In genomic region chr2:78290581-78291214, GRCh38 we compare ENCODE assay signal across 24 cellular contexts.
"Had no signal": no experiment of that assay in that cellular context is flagged by ENCODE, and none has a peak within 500 bp of the region (broad histone marks: within the 10 kb centered on the region; RNA-seq: fewer than 3 reads in every experiment).

No MANE protein-coding gene starts in this region.

- ATAC-seq: foreskin keratinocyte; left cardiac atrium; left ventricle myocardium superior; pancreas; psoas muscle; SK-N-SH treated with all-trans-retinoic acid at 6 μM for 48 hours; stimulated activated naive B cell treated with anti-CD40 and anti-IgM and Interleukin-4, amounts not matched to agents 10 μg/mL and 1 μg/mL and 100 μg/mL, for 72 hours had no signal

- DNase-seq: activated B cell treated with CpG ODN at 0.5 μM for 24 hours; activated CD4-positive, alpha-beta T cell treated with anti-CD3 and anti-CD28 coated beads, Interleukin-2, amount 50 U/mL, for 1 hour; activated CD8-positive, alpha-beta memory T cell treated with anti-CD3 and anti-CD28 coated beads for 24 hours; activated effector memory CD4-positive, alpha-beta T cell treated with Interleukin-2 at 50 U/mL for 16 hours; activated naive CD4-positive, alpha-beta T cell treated with Interleukin-2 at 50 U/mL for 16 hours; brain microvascular endothelial cell; effector CD4-positive, alpha-beta T cell; foreskin keratinocyte; glutamatergic neuron; islet precursor cell; left cardiac atrium; left ventricle myocardium superior; naive B cell; nephron progenitor cell; nucleus accumbens; pancreas; psoas muscle; stimulated activated CD4-positive, alpha-beta T cell treated with anti-CD3 and anti-CD28 coated beads, Interleukin-1b, Interleukin-23, amount 100 ng/mL, for 48 hours; stimulated activated naive B cell treated with anti-CD40 and anti-IgM and Interleukin-4, amounts not matched to agents 10 μg/mL and 1 μg/mL and 100 μg/mL, for 72 hours; stomach; T-helper 2 cell; testis; transverse colon had no signal
